Comparison of ENCODE assay signal across 1 cellular context in the genomic region with DNA sequence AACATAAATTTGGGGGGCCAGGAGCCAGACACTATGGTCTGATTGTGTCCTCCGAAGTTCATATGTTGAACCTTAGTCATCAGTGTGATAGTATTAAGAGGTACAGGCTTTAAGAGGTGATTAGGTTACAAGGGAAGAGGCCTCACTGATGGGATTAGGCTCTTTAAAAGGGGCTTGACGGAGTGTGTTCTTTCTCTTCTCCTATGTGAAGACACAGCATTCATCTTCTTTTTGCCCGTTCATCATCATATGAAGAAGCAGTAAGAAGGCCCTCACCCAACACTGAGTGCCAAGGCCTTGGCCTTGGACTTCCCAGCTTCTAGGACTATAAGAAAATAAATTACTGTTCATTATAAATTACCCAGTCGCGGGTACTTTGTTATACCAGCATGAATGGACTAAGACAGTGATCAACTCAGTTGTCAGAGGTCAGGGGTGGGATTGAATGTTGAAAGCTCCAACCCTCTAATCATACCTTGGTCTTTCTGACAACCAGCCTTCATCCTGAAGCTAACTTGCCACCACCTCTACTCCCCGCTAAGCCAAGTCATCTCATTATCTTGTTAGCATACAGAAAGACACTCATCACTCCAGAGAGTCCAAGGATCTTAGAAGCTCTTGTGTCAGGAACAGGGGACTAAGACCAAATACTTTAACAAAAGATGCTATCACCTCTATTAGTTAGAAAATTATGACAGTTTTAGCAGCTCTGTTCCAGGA.
TF ChIP-seq lines count a peak whose summit lies in the region.

No MANE protein-coding gene starts in this region.

TF ChIP-seq in IMR-90, 13 proteins besides CTCF, POLR2A, EP300 and RAD21:
- TF ChIP-seq NFE2L2 (IDR thresholded peaks at IDR 0.05; ENCODE audit: low read depth, low read length) (no peak), BHLHE40 (IDR thresholded peaks at IDR 0.05; ENCODE audit: low read depth, low read length) (no peak), CEBPB (IDR thresholded peaks at IDR 0.05; ENCODE audit: low read depth, low read length) (no peak), MXI1 (IDR thresholded peaks at IDR 0.05; ENCODE audit: borderline replicate concordance, low read depth, low read length) (no peak), MAZ (IDR thresholded peaks at IDR 0.05; ENCODE audit: borderline replicate concordance, low read depth, low read length) (no peak), MAFK (IDR thresholded peaks at IDR 0.05; ENCODE audit: low read depth, low read length) (no peak), RFX5 (IDR thresholded peaks at IDR 0.05; ENCODE audit: low read depth, low read length) (no peak), SMC3 (IDR thresholded peaks at IDR 0.05; ENCODE audit: low read depth, low read length) (no peak), RCOR1 (IDR thresholded peaks at IDR 0.05; ENCODE audit: insufficient replicate concordance, low read length) (no peak), FOS (IDR thresholded peaks at IDR 0.05; ENCODE audit: low read depth, low read length) (no peak), CHD1 (IDR thresholded peaks at IDR 0.05; ENCODE audit: low read depth, low read length) (no peak)
- TF ChIP-seq, protein P1, sequence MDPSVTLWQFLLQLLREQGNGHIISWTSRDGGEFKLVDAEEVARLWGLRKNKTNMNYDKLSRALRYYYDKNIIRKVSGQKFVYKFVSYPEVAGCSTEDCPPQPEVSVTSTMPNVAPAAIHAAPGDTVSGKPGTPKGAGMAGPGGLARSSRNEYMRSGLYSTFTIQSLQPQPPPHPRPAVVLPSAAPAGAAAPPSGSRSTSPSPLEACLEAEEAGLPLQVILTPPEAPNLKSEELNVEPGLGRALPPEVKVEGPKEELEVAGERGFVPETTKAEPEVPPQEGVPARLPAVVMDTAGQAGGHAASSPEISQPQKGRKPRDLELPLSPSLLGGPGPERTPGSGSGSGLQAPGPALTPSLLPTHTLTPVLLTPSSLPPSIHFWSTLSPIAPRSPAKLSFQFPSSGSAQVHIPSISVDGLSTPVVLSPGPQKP (IDR thresholded peaks at IDR 0.05; ENCODE audit: borderline replicate concordance, low read depth, low read length): no peak
- TF ChIP-seq, protein P2, sequence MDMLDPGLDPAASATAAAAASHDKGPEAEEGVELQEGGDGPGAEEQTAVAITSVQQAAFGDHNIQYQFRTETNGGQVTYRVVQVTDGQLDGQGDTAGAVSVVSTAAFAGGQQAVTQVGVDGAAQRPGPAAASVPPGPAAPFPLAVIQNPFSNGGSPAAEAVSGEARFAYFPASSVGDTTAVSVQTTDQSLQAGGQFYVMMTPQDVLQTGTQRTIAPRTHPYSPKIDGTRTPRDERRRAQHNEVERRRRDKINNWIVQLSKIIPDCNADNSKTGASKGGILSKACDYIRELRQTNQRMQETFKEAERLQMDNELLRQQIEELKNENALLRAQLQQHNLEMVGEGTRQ (IDR thresholded peaks at IDR 0.05; ENCODE audit: low read depth, low read length): no peak
